ENCODE assay signal across 14 cellular contexts in genomic region chr16:49958474-49958873, GRCh38.
"Had no signal": no experiment of that assay in that cellular context is flagged by ENCODE, and none has a peak within 500 bp of the region (broad histone marks: within the 10 kb centered on the region; RNA-seq: fewer than 3 reads in every experiment).

No MANE protein-coding gene starts in this region.

- H3K27me3 ChIP-seq: colonic mucosa, foreskin keratinocyte, right atrium auricular region, sigmoid colon, vagina had no signal

- H3K4me1 Mint-ChIP-seq: memory B cell; stimulated activated naive CD8-positive, alpha-beta T cell treated with anti-CD3 and anti-CD28 coated beads, Interleukin-15, amount 100 ng/mL, for 72 hours had no signal

- H3K4me1 ChIP-seq: colonic mucosa, foreskin keratinocyte, right atrium auricular region, vagina had no signal

- H3K27ac Mint-ChIP-seq: memory B cell had no signal

- H3K36me3 Mint-ChIP-seq: memory B cell; naive thymus-derived CD4-positive, alpha-beta T cell; stimulated activated naive B cell treated with anti-CD40 and anti-IgM and Interleukin-4, amounts not matched to agents 10 μg/mL and 1 μg/mL and 100 μg/mL, for 72 hours had no signal

- H3K36me3 ChIP-seq: colonic mucosa, right atrium auricular region, sigmoid colon, thoracic aorta, vagina had no signal

- H3K27ac ChIP-seq: colonic mucosa, foreskin keratinocyte, right atrium auricular region, sigmoid colon, skin epidermis, thoracic aorta, vagina had no signal

- H3K4me3 ChIP-seq: colonic mucosa, right atrium auricular region, sigmoid colon, skin epidermis, thoracic aorta, vagina had no signal

- H3K9me3 Mint-ChIP-seq: endodermal cell; memory B cell; naive thymus-derived CD4-positive, alpha-beta T cell; stimulated activated naive B cell treated with anti-CD40 and anti-IgM and Interleukin-4, amounts not matched to agents 10 μg/mL and 1 μg/mL and 100 μg/mL, for 72 hours; stimulated activated naive CD8-positive, alpha-beta T cell treated with anti-CD3 and anti-CD28 coated beads, Interleukin-15, amount 100 ng/mL, for 72 hours had no signal

- H3K9me3 ChIP-seq: colonic mucosa, right atrium auricular region, sigmoid colon, thoracic aorta, vagina had no signal

- DNase-seq: effector CD4-positive, alpha-beta T cell; sigmoid colon; stimulated activated CD4-positive, alpha-beta T cell treated with anti-CD3 and anti-CD28 coated beads, Interleukin-4, amount 100 ng/mL, for 4 hours had no signal

- H3K4me3 Mint-ChIP-seq: endodermal cell; memory B cell; naive thymus-derived CD4-positive, alpha-beta T cell; stimulated activated naive B cell treated with anti-CD40 and anti-IgM and Interleukin-4, amounts not matched to agents 10 μg/mL and 1 μg/mL and 100 μg/mL, for 72 hours; stimulated activated naive CD8-positive, alpha-beta T cell treated with anti-CD3 and anti-CD28 coated beads, Interleukin-15, amount 100 ng/mL, for 72 hours had no signal
